ENCODE assay signal across 8 cellular contexts in the genomic region with DNA sequence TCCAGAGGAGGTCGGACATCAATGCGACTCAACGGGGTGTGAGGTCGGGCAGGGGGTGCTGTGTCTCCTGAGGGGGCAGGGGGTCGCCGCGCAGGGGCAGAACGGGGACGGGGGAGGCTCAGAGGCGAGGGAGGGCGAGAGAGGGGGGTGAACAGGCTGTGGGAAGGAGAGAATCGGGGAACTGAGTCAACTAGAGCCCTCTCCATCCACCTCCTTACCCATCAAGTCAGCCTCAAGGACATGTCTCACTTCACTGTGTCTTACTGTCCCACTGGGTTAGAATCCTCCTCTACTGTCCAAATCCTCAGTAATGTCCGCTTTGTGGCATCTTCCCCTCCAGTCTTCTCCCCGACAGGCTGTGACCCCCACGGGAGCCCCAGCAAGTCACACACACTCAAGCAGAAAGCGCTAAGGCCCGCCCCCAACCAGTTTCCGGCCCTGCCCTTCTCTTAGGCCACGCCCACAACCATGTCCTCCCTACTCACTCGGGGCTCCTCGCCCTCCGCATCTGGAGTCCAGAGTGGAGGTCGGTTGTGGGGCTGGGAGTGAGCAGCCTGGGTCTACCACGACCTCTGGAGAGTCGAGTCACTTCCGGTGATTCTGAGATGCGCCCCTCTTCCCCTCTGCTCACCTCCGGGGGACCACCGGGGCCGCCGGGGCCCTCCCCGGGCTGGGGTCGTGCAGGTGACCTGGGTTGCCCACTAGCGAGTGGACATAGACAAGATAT. TPM values are rescaled to one million over a fixed set of nuclear protein-coding genes. Genes with fewer than 3 reads are reported as not detected.
DNase-seq lines count a peak whose midpoint lies in the region; ATAC-seq and TF ChIP-seq lines count a peak whose summit lies in the region.

No MANE protein-coding gene starts in this region.

- no peak overlapping the region for H2BK12ac ChIP-seq in trophoblast cell (ENCODE audit: low read length)

- H3K9me3 Mint-ChIP-seq in activated naive CD4-positive, alpha-beta T cell treated with anti-CD3 and anti-CD28 coated beads for 36 hours, result no peaks in the 10 kb centered on the region

- CTCF ChIA-PET in OCI-LY7 (lab: Charles Lee; ENCODE audit: unreplicated experiment), result interaction anchor here (0.6 kb wide), 1 partner anchor 626 kb away, joined by 3 read pairs; no protein-coding TSS in a partner anchor
- CTCF ChIA-PET in activated naive CD4-positive, alpha-beta T cell treated with anti-CD3 and anti-CD28 coated beads for 36 hours (lab: Charles Lee), result interaction anchor here (0.8 kb wide), 1 partner anchor 17 kb away, joined by 4 read pairs; no protein-coding TSS in a partner anchor

- no peaks in the 10 kb centered on the region for H4K20me1 ChIP-seq in OCI-LY7 (ENCODE audit: insufficient read depth, low read length)

- peak overlapping the region; percentile 85 for H3K27ac Mint-ChIP-seq in activated naive CD4-positive, alpha-beta T cell treated with anti-CD3 and anti-CD28 coated beads for 36 hours

- intact Hi-C loops in OCI-LY7 (cut with micrococcal nuclease; ENCODE audit: unreplicated experiment), result no loop called here
- intact Hi-C loops in activated naive CD4-positive, alpha-beta T cell treated with anti-CD3 and anti-CD28 coated beads for 36 hours (cut with micrococcal nuclease), result loop anchor here (1.0 to 5.0 kb wide), 3 partner anchors 16 to 108 kb away; partner anchors contain the start of genes FTL and NUCB1
- intact Hi-C loops in breast epithelium (cut with DNase I; ENCODE audit: low total_unique reads), result no loop called here

- H3K79me2 ChIP-seq in OCI-LY7 (ENCODE audit: insufficient read depth, low read depth, low read length) (no peaks in the 10 kb centered on the region), trophoblast cell (ENCODE audit: control insufficient read depth, insufficient read depth, low read length, poor library complexity) (no peaks in the 10 kb centered on the region)

- H3K23ac ChIP-seq in trophoblast cell (ENCODE audit: low read length), result no peak overlapping the region

- no peak overlapping the region for H3K14ac ChIP-seq in trophoblast cell (ENCODE audit: low read length)

- no peak overlapping the region for H4K91ac ChIP-seq in trophoblast cell (ENCODE audit: low read depth, low read length)

- H3K4me2 ChIP-seq in OCI-LY7 (ENCODE audit: low read length) (peak overlapping the region; percentile 59), trophoblast cell (ENCODE audit: low read length) (no peak overlapping the region)

- no peaks in the 10 kb centered on the region for H3K9me2 ChIP-seq in OCI-LY7 (ENCODE audit: insufficient read depth, low read length)

- no peak for ATAC-seq in HG02642 (IDR thresholded peaks at IDR 0.05; ENCODE audit: poor library complexity, unreplicated experiment)

- H4K8ac ChIP-seq in trophoblast cell (ENCODE audit: low read depth, low read length), result no peak overlapping the region

- POLR2A ChIA-PET in OCI-LY7 (lab: Charles Lee), result interaction anchor here (0.6 kb wide), 1 partner anchor 137 kb away, joined by 5 read pairs; no protein-coding TSS in a partner anchor

- TF ChIP-seq POLR2A in GM15510 (IDR thresholded peaks at IDR 0.05; ENCODE audit: borderline replicate concordance, extremely low read depth, insufficient read length) (peak; percentile 56), breast epithelium (IDR thresholded peaks at IDR 0.05) (no peak)

- H2BK120ac ChIP-seq in trophoblast cell (ENCODE audit: insufficient read depth, low read length, poor library complexity), result no peak overlapping the region

- no peaks in the 10 kb centered on the region for H3K27me3 Mint-ChIP-seq in activated naive CD4-positive, alpha-beta T cell treated with anti-CD3 and anti-CD28 coated beads for 36 hours (ENCODE audit: low read depth)

- no CpG with 5 or more reads among the region's 34 CpGs for WGBS in trophoblast cell (ENCODE audit: extremely low coverage, insufficient coverage, insufficient read length)

- H3K27ac ChIP-seq in OCI-LY7 (ENCODE audit: low read depth, low read length, poor library complexity, severe bottlenecking) (no peak overlapping the region), trophoblast cell (ENCODE audit: low read depth, low read length) (no peak overlapping the region), breast epithelium (no peak overlapping the region)

- H3K18ac ChIP-seq in trophoblast cell (ENCODE audit: low read length), result no peak overlapping the region

- no TSS peak for BruUV-seq in OCI-LY7 (replicated peaks; lab: Mats Ljungman, UMichigan)

- no peak for TF ChIP-seq CTCF in OCI-LY7 (conservative IDR thresholded peaks at IDR 0.05; ENCODE audit: low read length)
- no peak for TF ChIP-seq CTCF in breast epithelium (IDR thresholded peaks at IDR 0.05)

- peak; percentile 79 for DNase-seq in OCI-LY7 (ENCODE audit: low spot score)
- peak; percentile 93 for DNase-seq in activated naive CD4-positive, alpha-beta T cell treated with anti-CD3 and anti-CD28 coated beads for 36 hours
- DNase-seq in trophoblast cell, result peak; percentile 65 to 80
- DNase-seq in NCI-H2081 (lab: John Stamatoyannopoulos, UW), result no peak
- no peak for DNase-seq in KG1 (lab: John Stamatoyannopoulos, UW)
- no peak for DNase-seq in breast epithelium (ENCODE audit: low spot score in 2 of 2)

- no peak overlapping the region for H2BK5ac ChIP-seq in trophoblast cell (ENCODE audit: low read depth, low read length, poor library complexity)

- peaks cover 12% of the 10 kb centered on the region for H3K4me1 ChIP-seq in OCI-LY7 (ENCODE audit: insufficient read depth, low read length, poor library complexity, severe bottlenecking)
- no peaks in the 10 kb centered on the region for H3K4me1 ChIP-seq in trophoblast cell (ENCODE audit: control insufficient read depth in 1 of 2, insufficient read depth in 2 of 2, low read length in 2 of 2)
- H3K4me1 ChIP-seq in breast epithelium, result no peaks in the 10 kb centered on the region

- no peaks in the 10 kb centered on the region for H3K36me3 ChIP-seq in OCI-LY7 (ENCODE audit: insufficient read depth, low read length)
- H3K36me3 ChIP-seq in trophoblast cell (ENCODE audit: control insufficient read depth in 1 of 2, insufficient read depth in 2 of 2, low read length in 2 of 2), result no peaks in the 10 kb centered on the region
- H3K36me3 ChIP-seq in breast epithelium, result no peaks in the 10 kb centered on the region

- H3K4me1 Mint-ChIP-seq in activated naive CD4-positive, alpha-beta T cell treated with anti-CD3 and anti-CD28 coated beads for 36 hours (ENCODE audit: low read depth), result peaks cover 4% of the 10 kb centered on the region

- H2AK5ac ChIP-seq in trophoblast cell (ENCODE audit: low read length), result no peak overlapping the region

- H3K4me3 Mint-ChIP-seq in activated naive CD4-positive, alpha-beta T cell treated with anti-CD3 and anti-CD28 coated beads for 36 hours, result peak overlapping the region; percentile 95

- H3K79me1 ChIP-seq in trophoblast cell (ENCODE audit: low read length), result no peaks in the 10 kb centered on the region

- H3K9me3 ChIP-seq in OCI-LY7 (ENCODE audit: low read length), result no peaks in the 10 kb centered on the region
- H3K9me3 ChIP-seq in trophoblast cell (ENCODE audit: insufficient read depth, low read depth, low read length), result no peaks in the 10 kb centered on the region
- H3K9me3 ChIP-seq in breast epithelium, result no peaks in the 10 kb centered on the region

- no peak overlapping the region for H4K12ac ChIP-seq in trophoblast cell (ENCODE audit: low read depth, low read length)

- no peak overlapping the region for H3K9ac ChIP-seq in trophoblast cell (ENCODE audit: low read length)

- peak overlapping the region; percentile 87 for H2AFZ ChIP-seq in OCI-LY7 (ENCODE audit: low read length)
- H2AFZ ChIP-seq in trophoblast cell (ENCODE audit: insufficient read depth, low read length, poor library complexity), result no peak overlapping the region

- peak overlapping the region; percentile 52 for H3K4me3 ChIP-seq in OCI-LY7 (ENCODE audit: low read depth, low read length, poor library complexity, severe bottlenecking)
- no peak overlapping the region for H3K4me3 ChIP-seq in trophoblast cell (ENCODE audit: low read depth, low read length)
- H3K4me3 ChIP-seq in breast epithelium, result peak overlapping the region in 1 of 3 donors; percentile 4

- H3K4ac ChIP-seq in trophoblast cell (ENCODE audit: low read depth, low read length), result no peak overlapping the region

- H3K27me3 ChIP-seq in trophoblast cell (ENCODE audit: insufficient read depth, low read length), result no peaks in the 10 kb centered on the region
- no peaks in the 10 kb centered on the region for H3K27me3 ChIP-seq in breast epithelium

- H3K36me3 Mint-ChIP-seq in activated naive CD4-positive, alpha-beta T cell treated with anti-CD3 and anti-CD28 coated beads for 36 hours (ENCODE audit: low read depth), result no peaks in the 10 kb centered on the region

RNA-seq across cellular contexts. Expression of gene PLEKHA4, which starts 9.3 kb away (rescaled TPM):
- 4.7 and 8.4 TPM in 2 replicates for total RNA-seq in OCI-LY7 (2014; rRNA removed; shearing (Covaris generic))
- 8.1 and 8.8 TPM in 2 replicates for total RNA-seq in OCI-LY7 (2022)
- 1 to 10 TPM; 8.3 to 8.8 TPM for total RNA-seq in activated naive CD4-positive, alpha-beta T cell treated with anti-CD3 and anti-CD28 coated beads for 36 hours
- 2.9 and 3.3 TPM in 2 replicates for polyA plus RNA-seq in trophoblast cell (2013)
- 10 to 100 TPM in 2 of 3 donors, 1 to 10 TPM in 1; 6.4 to 25.6 (median 22.4) TPM for total RNA-seq in breast epithelium

RNA-seq across cellular contexts. Expression of gene PPP1R15A, which starts 13.1 kb away (rescaled TPM):
- total RNA-seq in OCI-LY7 (2014; rRNA removed; shearing (Covaris generic)), result 31.5 and 31.7 TPM in 2 replicates
- total RNA-seq in OCI-LY7 (2022) (23.4 and 23.8 TPM in 2 replicates), breast epithelium (10 to 100 TPM; 59.6 to 74.2 (median 65.4) TPM)
- total RNA-seq in activated naive CD4-positive, alpha-beta T cell treated with anti-CD3 and anti-CD28 coated beads for 36 hours, result 10 to 100 TPM; 96.5 to 97.4 TPM
- 46.6 and 49.6 TPM in 2 replicates for polyA plus RNA-seq in trophoblast cell (2013)

RNA-seq across cellular contexts. Expression of gene HSD17B14, which starts 22.9 kb away (rescaled TPM):
- total RNA-seq in OCI-LY7 (2014; rRNA removed; shearing (Covaris generic)), result 4.5 and 4.9 TPM in 2 replicates
- 1.8 and 3.2 TPM in 2 replicates for total RNA-seq in OCI-LY7 (2022)
- under 1 TPM in 1 of 2 experiments, not detected in 1; 0.50 TPM for total RNA-seq in activated naive CD4-positive, alpha-beta T cell treated with anti-CD3 and anti-CD28 coated beads for 36 hours
- polyA plus RNA-seq in trophoblast cell (2013), result 22.2 and 25.7 TPM in 2 replicates
- total RNA-seq in breast epithelium, result 10 to 100 TPM; 13.1 to 18.6 (median 14.6) TPM

RNA-seq across cellular contexts. Expression of gene TULP2, which starts 39.4 kb away (rescaled TPM):
- 0.47 TPM in 1 of 2 replicates, not detected in the other for total RNA-seq in OCI-LY7 (2014; rRNA removed; shearing (Covaris generic))
- total RNA-seq in OCI-LY7 (2022) (1.6 and 2.9 TPM in 2 replicates), breast epithelium (under 1 TPM in 2 of 3 donors, not detected in 1; 0.48 to 0.73 TPM)
- total RNA-seq in activated naive CD4-positive, alpha-beta T cell treated with anti-CD3 and anti-CD28 coated beads for 36 hours, result under 1 TPM; 0.54 to 0.81 TPM
- polyA plus RNA-seq in trophoblast cell (2013), result 0.07 and 0.11 TPM in 2 replicates

RNA-seq across cellular contexts. Expression of gene NUCB1, which starts 41.0 kb away (rescaled TPM):
- total RNA-seq in OCI-LY7 (2014; rRNA removed; shearing (Covaris generic)), result 72.6 and 88.7 TPM in 2 replicates
- total RNA-seq in OCI-LY7 (2022) (73.6 and 85.3 TPM in 2 replicates), breast epithelium (100 to 1,000 TPM; 131 to 333 (median 223) TPM)
- 100 to 1,000 TPM; 172 to 182 TPM for total RNA-seq in activated naive CD4-positive, alpha-beta T cell treated with anti-CD3 and anti-CD28 coated beads for 36 hours
- 114 and 115 TPM in 2 replicates for polyA plus RNA-seq in trophoblast cell (2013)

Comparison
In these comparisons a context has a peak if more than half of its experiments do, and no peak if none do; other contexts are left out.
1. DNase-seq: peak in OCI-LY7 (single experiment), activated naive CD4-positive, alpha-beta T cell treated with anti-CD3 and anti-CD28 coated beads for 36 hours (single experiment) and trophoblast cell (2 of 2); none in NCI-H2081 (0 of 2), KG1 (single experiment) and breast epithelium (0 of 2).